Comparison of ENCODE assay signal across 15 cellular contexts in the genomic region with DNA sequence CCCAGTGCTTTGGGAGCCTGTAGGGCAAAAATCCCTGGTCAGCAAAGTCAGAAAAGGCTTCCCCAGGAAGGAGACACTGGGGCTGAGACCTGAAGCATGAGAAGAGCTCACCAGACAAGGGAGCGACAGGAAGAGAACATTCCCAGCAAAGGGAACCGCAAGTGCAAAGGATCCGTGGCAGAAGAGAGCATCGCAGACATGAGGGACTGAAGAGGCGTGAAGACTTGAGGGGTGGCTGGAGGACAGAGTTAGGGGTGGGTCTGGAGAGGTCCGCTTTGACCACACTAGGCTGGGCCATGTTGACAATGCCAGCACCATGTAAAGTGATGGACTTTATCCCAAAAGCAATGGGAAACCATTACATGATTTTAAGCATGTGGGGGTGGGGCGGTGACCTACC.
DNase-seq lines count a peak whose midpoint lies in the region; ATAC-seq and TF ChIP-seq lines count a peak whose summit lies in the region.
"Had no signal": no experiment of that assay in that cellular context is flagged by ENCODE, and none has a peak within 500 bp of the region (broad histone marks: within the 10 kb centered on the region; RNA-seq: fewer than 3 reads in every experiment).

No MANE protein-coding gene starts in this region.

- DNase-seq in WTC11 (ENCODE audit: low spot score) (no peak), neural crest cell (ENCODE audit: low read depth, low spot score) (no peak), sciatic nerve (ENCODE audit: low spot score) (no peak), Kasumi-1 (lab: John Stamatoyannopoulos, UW) (no peak), T-helper 1 cell (no peak)
- DNase-seq in activated naive CD4-positive, alpha-beta T cell treated with anti-CD3 and anti-CD28 coated beads, Interleukin-2, amount 50 U/mL, for 16 hours, result no peak
- DNase-seq: C1 segment of cervical spinal cord; Calu3; CD4-positive, alpha-beta memory T cell; COR-L47; DMS53; GF-D8; GOT3; H7; HCEC 1CT had no signal

- H3K4me3 Mint-ChIP-seq in WTC11, result no peak overlapping the region
- no peak overlapping the region for H3K4me3 Mint-ChIP-seq in neural crest cell
- H3K4me3 Mint-ChIP-seq: CD4-positive, alpha-beta memory T cell had no signal

- POLR2A ChIA-PET in WTC11 (lab: Charles Lee), result no interaction called here

- H3K4me1 Mint-ChIP-seq in WTC11, result peaks cover 18% of the 10 kb centered on the region
- peaks cover 17% of the 10 kb centered on the region for H3K4me1 Mint-ChIP-seq in neural crest cell

- CTCF ChIA-PET in WTC11 (lab: Charles Lee), result no interaction called here

- H3K9me3 Mint-ChIP-seq in WTC11, result peaks cover 10% of the 10 kb centered on the region
- H3K9me3 Mint-ChIP-seq in neural crest cell, result peaks cover 3% of the 10 kb centered on the region
- H3K9me3 Mint-ChIP-seq: CD4-positive, alpha-beta memory T cell had no signal

- H3K27me3 Mint-ChIP-seq in WTC11 (ENCODE audit: low read depth) (peaks cover 15% of the 10 kb centered on the region), neural crest cell (ENCODE audit: low read depth) (peaks cover 24% of the 10 kb centered on the region)

- intact Hi-C loops in sciatic nerve (cut with DNase I), result no loop called here

- H3K36me3 Mint-ChIP-seq in WTC11 (peaks cover 4% of the 10 kb centered on the region; the same call in 1 of the 2 replicates), neural crest cell (ENCODE audit: low read depth) (no peaks in the 10 kb centered on the region)
- H3K36me3 Mint-ChIP-seq: CD4-positive, alpha-beta memory T cell had no signal

- TF ChIP-seq CTCF in WTC11 (IDR thresholded peaks at IDR 0.05), result no peak
- TF ChIP-seq CTCF in neural crest cell (conservative IDR thresholded peaks at IDR 0.05), result no peak

- H3K27ac Mint-ChIP-seq in WTC11, result no peak overlapping the region
- peak overlapping the region; percentile 23 for H3K27ac Mint-ChIP-seq in neural crest cell (ENCODE audit: unreplicated experiment)
- H3K27ac Mint-ChIP-seq: CD4-positive, alpha-beta memory T cell had no signal

- no peak for ATAC-seq in WTC11
- ATAC-seq in sciatic nerve, result peak; percentile 28

TF ChIP-seq in WTC11, 78 proteins besides CTCF, POLR2A, EP300 and RAD21:
- no peak for TF ChIP-seq NR1H2 (CRISPR knock-in tag; IDR thresholded peaks at IDR 0.05)
- TF ChIP-seq, protein P1, sequence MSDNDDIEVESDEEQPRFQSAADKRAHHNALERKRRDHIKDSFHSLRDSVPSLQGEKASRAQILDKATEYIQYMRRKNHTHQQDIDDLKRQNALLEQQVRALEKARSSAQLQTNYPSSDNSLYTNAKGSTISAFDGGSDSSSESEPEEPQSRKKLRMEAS (CRISPR knock-in tag; IDR thresholded peaks at IDR 0.05), result 0 out of 2 replicates have a peak, but pooled peaks have one; percentile 31
